In the genomic region with DNA sequence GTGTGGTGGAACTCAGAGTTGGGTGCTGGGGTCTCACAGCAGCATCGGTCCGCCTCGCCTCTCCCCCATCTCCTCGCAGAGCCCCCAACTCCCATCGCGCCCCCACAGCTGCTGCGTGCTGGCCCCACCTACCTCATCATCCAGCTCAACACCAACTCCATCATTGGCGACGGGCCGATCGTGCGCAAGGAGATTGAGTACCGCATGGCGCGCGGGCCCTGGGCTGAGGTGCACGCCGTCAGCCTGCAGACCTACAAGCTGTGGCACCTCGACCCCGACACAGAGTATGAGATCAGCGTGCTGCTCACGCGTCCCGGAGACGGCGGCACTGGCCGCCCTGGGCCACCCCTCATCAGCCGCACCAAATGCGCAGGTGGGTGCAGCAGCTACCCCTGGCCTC, we compare ENCODE assay signal across 1 cellular context.
TF ChIP-seq lines count a peak whose summit lies in the region.

No MANE protein-coding gene starts in this region.

TF ChIP-seq in WTC11, 78 proteins besides CTCF, POLR2A, EP300 and RAD21 (continued from another document):
- TF ChIP-seq ZNF416 (CRISPR knock-in tag; IDR thresholded peaks at IDR 0.05) (no peak), NR3C1 (CRISPR knock-in tag; conservative IDR thresholded peaks at IDR 0.05; ENCODE audit: low read depth) (no peak), FOXK1 (CRISPR knock-in tag; IDR thresholded peaks at IDR 0.05) (no peak)
- TF ChIP-seq, protein P1, sequence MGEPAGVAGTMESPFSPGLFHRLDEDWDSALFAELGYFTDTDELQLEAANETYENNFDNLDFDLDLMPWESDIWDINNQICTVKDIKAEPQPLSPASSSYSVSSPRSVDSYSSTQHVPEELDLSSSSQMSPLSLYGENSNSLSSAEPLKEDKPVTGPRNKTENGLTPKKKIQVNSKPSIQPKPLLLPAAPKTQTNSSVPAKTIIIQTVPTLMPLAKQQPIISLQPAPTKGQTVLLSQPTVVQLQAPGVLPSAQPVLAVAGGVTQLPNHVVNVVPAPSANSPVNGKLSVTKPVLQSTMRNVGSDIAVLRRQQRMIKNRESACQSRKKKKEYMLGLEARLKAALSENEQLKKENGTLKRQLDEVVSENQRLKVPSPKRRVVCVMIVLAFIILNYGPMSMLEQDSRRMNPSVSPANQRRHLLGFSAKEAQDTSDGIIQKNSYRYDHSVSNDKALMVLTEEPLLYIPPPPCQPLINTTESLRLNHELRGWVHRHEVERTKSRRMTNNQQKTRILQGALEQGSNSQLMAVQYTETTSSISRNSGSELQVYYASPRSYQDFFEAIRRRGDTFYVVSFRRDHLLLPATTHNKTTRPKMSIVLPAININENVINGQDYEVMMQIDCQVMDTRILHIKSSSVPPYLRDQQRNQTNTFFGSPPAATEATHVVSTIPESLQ (CRISPR knock-in tag; IDR thresholded peaks at IDR 0.05): no peak
- TF ChIP-seq, protein P2, sequence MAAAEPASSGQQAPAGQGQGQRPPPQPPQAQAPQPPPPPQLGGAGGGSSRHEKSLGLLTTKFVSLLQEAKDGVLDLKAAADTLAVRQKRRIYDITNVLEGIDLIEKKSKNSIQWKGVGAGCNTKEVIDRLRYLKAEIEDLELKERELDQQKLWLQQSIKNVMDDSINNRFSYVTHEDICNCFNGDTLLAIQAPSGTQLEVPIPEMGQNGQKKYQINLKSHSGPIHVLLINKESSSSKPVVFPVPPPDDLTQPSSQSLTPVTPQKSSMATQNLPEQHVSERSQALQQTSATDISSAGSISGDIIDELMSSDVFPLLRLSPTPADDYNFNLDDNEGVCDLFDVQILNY (CRISPR knock-in tag; IDR thresholded peaks at IDR 0.05): peak; percentile 47; the same call in 1 of the 2 replicates
- TF ChIP-seq, protein P3, sequence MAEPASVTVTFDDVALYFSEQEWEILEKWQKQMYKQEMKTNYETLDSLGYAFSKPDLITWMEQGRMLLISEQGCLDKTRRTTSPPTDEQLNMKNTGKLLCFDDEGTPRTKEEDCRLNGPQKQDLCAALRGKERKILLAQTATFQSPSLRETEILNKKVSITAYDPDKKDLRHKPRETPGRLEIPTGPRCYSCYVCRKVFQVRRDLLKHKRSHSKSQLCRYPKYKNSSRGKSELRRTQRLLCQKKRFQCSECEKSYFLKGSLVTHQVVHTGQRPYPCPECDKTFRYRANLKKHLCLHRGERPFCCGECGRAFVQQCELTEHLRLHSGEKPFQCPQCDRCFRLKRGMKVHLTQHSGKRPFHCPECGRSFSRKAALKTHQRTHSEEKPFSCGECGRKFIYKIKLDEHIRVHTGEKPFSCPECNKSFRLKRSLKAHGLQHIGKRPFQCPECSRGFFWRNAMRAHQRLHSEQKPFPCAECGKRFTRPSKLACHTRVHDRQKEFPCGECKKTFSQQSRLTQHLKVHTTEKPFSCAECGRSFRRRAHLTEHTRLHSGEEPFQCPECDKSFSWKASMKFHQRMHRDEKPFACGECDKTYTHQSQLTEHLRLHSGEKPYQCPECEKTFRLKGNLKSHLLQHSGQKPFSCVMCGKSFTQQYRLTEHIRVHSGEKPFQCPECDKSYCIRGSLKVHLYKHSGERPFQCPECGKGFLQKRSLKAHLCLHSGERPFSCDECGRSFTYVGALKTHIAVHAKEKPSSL (CRISPR knock-in tag; conservative IDR thresholded peaks at IDR 0.05): no peak
- TF ChIP-seq, protein P4, sequence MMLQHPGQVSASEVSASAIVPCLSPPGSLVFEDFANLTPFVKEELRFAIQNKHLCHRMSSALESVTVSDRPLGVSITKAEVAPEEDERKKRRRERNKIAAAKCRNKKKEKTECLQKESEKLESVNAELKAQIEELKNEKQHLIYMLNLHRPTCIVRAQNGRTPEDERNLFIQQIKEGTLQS (CRISPR knock-in tag; conservative IDR thresholded peaks at IDR 0.05): no peak
- TF ChIP-seq, protein P5, sequence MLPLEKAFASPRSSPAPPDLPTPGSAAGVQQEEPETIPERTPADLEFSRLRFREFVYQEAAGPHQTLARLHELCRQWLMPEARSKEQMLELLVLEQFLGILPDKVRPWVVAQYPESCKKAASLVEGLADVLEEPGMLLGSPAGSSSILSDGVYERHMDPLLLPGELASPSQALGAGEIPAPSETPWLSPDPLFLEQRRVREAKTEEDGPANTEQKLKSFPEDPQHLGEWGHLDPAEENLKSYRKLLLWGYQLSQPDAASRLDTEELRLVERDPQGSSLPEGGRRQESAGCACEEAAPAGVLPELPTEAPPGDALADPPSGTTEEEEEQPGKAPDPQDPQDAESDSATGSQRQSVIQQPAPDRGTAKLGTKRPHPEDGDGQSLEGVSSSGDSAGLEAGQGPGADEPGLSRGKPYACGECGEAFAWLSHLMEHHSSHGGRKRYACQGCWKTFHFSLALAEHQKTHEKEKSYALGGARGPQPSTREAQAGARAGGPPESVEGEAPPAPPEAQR (CRISPR knock-in tag; IDR thresholded peaks at IDR 0.05): no peak
- TF ChIP-seq, protein P6, sequence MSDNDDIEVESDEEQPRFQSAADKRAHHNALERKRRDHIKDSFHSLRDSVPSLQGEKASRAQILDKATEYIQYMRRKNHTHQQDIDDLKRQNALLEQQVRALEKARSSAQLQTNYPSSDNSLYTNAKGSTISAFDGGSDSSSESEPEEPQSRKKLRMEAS (CRISPR knock-in tag; IDR thresholded peaks at IDR 0.05): peak; percentile 59; the same call in 1 of the 2 replicates
- TF ChIP-seq, protein P7, sequence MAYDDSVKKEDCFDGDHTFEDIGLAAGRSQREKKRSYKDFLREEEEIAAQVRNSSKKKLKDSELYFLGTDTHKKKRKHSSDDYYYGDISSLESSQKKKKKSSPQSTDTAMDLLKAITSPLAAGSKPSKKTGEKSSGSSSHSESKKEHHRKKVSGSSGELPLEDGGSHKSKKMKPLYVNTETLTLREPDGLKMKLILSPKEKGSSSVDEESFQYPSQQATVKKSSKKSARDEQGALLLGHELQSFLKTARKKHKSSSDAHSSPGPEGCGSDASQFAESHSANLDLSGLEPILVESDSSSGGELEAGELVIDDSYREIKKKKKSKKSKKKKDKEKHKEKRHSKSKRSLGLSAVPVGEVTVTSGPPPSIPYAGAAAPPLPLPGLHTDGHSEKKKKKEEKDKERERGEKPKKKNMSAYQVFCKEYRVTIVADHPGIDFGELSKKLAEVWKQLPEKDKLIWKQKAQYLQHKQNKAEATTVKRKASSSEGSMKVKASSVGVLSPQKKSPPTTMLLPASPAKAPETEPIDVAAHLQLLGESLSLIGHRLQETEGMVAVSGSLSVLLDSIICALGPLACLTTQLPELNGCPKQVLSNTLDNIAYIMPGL (CRISPR knock-in tag; IDR thresholded peaks at IDR 0.05): no peak
